26 cellular contexts compared by ENCODE assay signal in the genomic region with DNA sequence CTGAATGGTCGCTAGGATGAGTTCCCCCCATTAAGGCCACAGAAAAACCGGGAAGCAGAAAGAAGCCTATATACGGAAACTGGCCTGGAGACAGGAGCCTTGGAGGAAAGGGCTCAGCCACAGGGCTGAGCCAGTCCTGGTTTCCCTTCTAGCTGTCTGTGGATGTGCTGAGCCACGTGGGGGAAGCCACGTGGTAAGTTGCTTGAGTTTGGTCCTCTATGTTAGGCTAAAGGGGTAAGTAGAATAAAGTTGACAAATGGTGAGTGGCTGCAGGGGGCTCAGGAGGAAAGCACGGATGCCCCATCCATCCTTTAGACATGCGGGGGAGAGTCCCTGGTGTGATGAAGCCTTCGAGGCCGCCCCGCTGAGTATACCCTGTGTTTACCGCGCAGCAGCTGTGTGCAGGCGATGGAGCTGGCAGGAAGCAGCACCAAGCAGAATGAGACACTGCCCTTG.
"Had no signal": no experiment of that assay in that cellular context is flagged by ENCODE, and none has a peak within 500 bp of the region (broad histone marks: within the 10 kb centered on the region; RNA-seq: fewer than 3 reads in every experiment).

No MANE protein-coding gene starts in this region.

- FAIRE-seq: astrocyte had no signal

- H3K9me3 Mint-ChIP-seq: activated CD4-positive, alpha-beta T cell treated with anti-CD3 and anti-CD28 coated beads, Interleukin-2, amount 10 ng/mL, durations not matched to agents 24 days and 14 days; activated CD8-positive, alpha-beta T cell treated with anti-CD3 and anti-CD28 coated beads for 36 hours; activated naive CD4-positive, alpha-beta T cell treated with anti-CD3 and anti-CD28 coated beads for 36 hours; activated naive CD4-positive, alpha-beta T cell treated with anti-CD3 and anti-CD28 coated beads, Interleukin-2, amount 50 U/mL, for 72 hours; activated T-cell treated with anti-CD3 and anti-CD28 coated beads, Interleukin-2, amount 50 U/mL, for 72 hours; activated T-helper 17 cell treated with anti-CD3 and anti-CD28 coated beads, Interleukin-2, amount 50 U/mL, for 72 hours had no signal

- H3K4me1 Mint-ChIP-seq: activated CD4-positive, alpha-beta T cell treated with anti-CD3 and anti-CD28 coated beads, Interleukin-2, amount 10 ng/mL, durations not matched to agents 24 days and 14 days; activated T-helper 17 cell treated with anti-CD3 and anti-CD28 coated beads, Interleukin-2, amount 50 U/mL, for 72 hours had no signal

- ATAC-seq: activated CD8-positive, alpha-beta T cell treated with anti-CD3 and anti-CD28 coated beads for 36 hours; activated naive CD4-positive, alpha-beta T cell treated with anti-CD3 and anti-CD28 coated beads, Interleukin-2, amount 50 U/mL, for 72 hours; activated T-cell treated with anti-CD3 and anti-CD28 coated beads, Interleukin-2, amount 50 U/mL, for 72 hours; activated T-helper 17 cell treated with anti-CD3 and anti-CD28 coated beads, Interleukin-2, amount 50 U/mL, for 72 hours; body of pancreas; Panc1 had no signal

- H3K4me3 ChIP-seq: adrenal gland, body of pancreas, breast epithelium, SJCRH30, SK-N-MC had no signal

- H3K4me1 ChIP-seq: adrenal gland, body of pancreas, breast epithelium, SJCRH30 had no signal

- H3K9me3 ChIP-seq: adrenal gland, body of pancreas, breast epithelium had no signal

- H3K4me3 Mint-ChIP-seq: activated CD4-positive, alpha-beta T cell treated with anti-CD3 and anti-CD28 coated beads, Interleukin-2, amount 10 ng/mL, durations not matched to agents 24 days and 14 days; activated CD8-positive, alpha-beta T cell treated with anti-CD3 and anti-CD28 coated beads for 36 hours; activated naive CD4-positive, alpha-beta T cell treated with anti-CD3 and anti-CD28 coated beads for 36 hours; activated T-cell treated with anti-CD3 and anti-CD28 coated beads, Interleukin-2, amount 50 U/mL, for 72 hours; activated T-helper 17 cell treated with anti-CD3 and anti-CD28 coated beads, Interleukin-2, amount 50 U/mL, for 72 hours had no signal

- H3K27me3 Mint-ChIP-seq: activated CD4-positive, alpha-beta T cell treated with anti-CD3 and anti-CD28 coated beads, Interleukin-2, amount 10 ng/mL, durations not matched to agents 24 days and 14 days; activated CD8-positive, alpha-beta T cell treated with anti-CD3 and anti-CD28 coated beads for 36 hours; activated T-helper 17 cell treated with anti-CD3 and anti-CD28 coated beads, Interleukin-2, amount 50 U/mL, for 72 hours had no signal

- H3K36me3 Mint-ChIP-seq: activated naive CD4-positive, alpha-beta T cell treated with anti-CD3 and anti-CD28 coated beads, Interleukin-2, amount 50 U/mL, for 72 hours had no signal

- H3K27ac Mint-ChIP-seq: activated CD4-positive, alpha-beta T cell treated with anti-CD3 and anti-CD28 coated beads, Interleukin-2, amount 10 ng/mL, durations not matched to agents 24 days and 14 days; activated CD8-positive, alpha-beta T cell treated with anti-CD3 and anti-CD28 coated beads for 36 hours; activated naive CD4-positive, alpha-beta T cell treated with anti-CD3 and anti-CD28 coated beads for 36 hours; activated naive CD4-positive, alpha-beta T cell treated with anti-CD3 and anti-CD28 coated beads, Interleukin-2, amount 50 U/mL, for 72 hours; activated T-cell treated with anti-CD3 and anti-CD28 coated beads, Interleukin-2, amount 50 U/mL, for 72 hours; activated T-helper 17 cell treated with anti-CD3 and anti-CD28 coated beads, Interleukin-2, amount 50 U/mL, for 72 hours had no signal

- DNase-seq: activated CD4-positive, alpha-beta T cell treated with anti-CD3 and anti-CD28 coated beads, Interleukin-2, amount 10 ng/mL, durations not matched to agents 24 days and 14 days; activated CD4-positive, alpha-beta T cell treated with anti-CD3 and anti-CD28 coated beads, Interleukin-2, amount 50 U/mL, for 4 hours; activated CD8-positive, alpha-beta T cell treated with anti-CD3 and anti-CD28 coated beads for 36 hours; activated gamma-delta T cell treated with Interleukin-2 at 50 U/mL for 16 hours; activated naive CD4-positive, alpha-beta T cell treated with anti-CD3 and anti-CD28 coated beads for 36 hours; activated T-cell treated with anti-CD3 and anti-CD28 coated beads, Interleukin-2, amount 50 U/mL, for 1 hour; activated T-cell treated with anti-CD3 and anti-CD28 coated beads, Interleukin-2, amount 50 U/mL, for 72 hours; adrenal gland; body of pancreas; NCI-H1105; NCI-H1417 treated with DMSO at 0.1 percent for 48 hours; NCI-H187 treated with DMSO at 0.1 percent for 48 hours; NCI-H2081; NCI-H2171 treated with DMSO at 0.1 percent for 48 hours; NCI-H345; NCI-H524 treated with DMSO at 0.1 percent for 48 hours; SHP77; SJCRH30; T1000; WERI-Rb-1 had no signal

- H3K36me3 ChIP-seq: adrenal gland, breast epithelium, SJCRH30, WERI-Rb-1 had no signal

- H3K27me3 ChIP-seq: adrenal gland, body of pancreas, breast epithelium, SJCRH30 had no signal

- H3K27ac ChIP-seq: adrenal gland, body of pancreas, breast epithelium, SJCRH30, SK-N-MC, WERI-Rb-1 had no signal
